In the genomic region with DNA sequence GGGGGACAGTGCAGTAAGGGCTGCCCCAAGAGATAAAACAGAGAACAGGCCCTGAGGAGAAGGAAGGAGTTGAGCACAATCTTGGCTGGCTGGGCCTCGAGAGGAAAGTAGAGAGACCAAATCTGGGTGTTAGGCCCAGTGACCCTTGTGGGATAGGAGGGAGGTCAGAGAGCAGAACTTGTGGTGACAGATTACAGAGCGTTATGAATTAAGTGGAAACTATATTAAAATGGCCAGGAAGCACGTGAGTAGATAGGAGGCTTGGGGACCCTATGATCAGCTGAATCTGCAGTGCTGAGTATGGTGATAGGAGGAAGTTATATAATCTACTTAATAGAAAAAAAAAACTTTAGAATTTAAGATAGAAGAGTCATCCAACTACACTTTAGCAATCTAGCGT, we compare ENCODE assay signal across 1 cellular context.
TF ChIP-seq lines count a peak whose summit lies in the region.

No MANE protein-coding gene starts in this region.

TF ChIP-seq in K562, 482 proteins besides CTCF, POLR2A, EP300 and RAD21:
- TF ChIP-seq KDM1A (IDR thresholded peaks at IDR 0.05), result peak; percentile 40 to 71; a peak in 3 of 4 replicates
- peak; percentile 39 for TF ChIP-seq CBFA2T3 (IDR thresholded peaks at IDR 0.05)
- TF ChIP-seq, protein P1, sequence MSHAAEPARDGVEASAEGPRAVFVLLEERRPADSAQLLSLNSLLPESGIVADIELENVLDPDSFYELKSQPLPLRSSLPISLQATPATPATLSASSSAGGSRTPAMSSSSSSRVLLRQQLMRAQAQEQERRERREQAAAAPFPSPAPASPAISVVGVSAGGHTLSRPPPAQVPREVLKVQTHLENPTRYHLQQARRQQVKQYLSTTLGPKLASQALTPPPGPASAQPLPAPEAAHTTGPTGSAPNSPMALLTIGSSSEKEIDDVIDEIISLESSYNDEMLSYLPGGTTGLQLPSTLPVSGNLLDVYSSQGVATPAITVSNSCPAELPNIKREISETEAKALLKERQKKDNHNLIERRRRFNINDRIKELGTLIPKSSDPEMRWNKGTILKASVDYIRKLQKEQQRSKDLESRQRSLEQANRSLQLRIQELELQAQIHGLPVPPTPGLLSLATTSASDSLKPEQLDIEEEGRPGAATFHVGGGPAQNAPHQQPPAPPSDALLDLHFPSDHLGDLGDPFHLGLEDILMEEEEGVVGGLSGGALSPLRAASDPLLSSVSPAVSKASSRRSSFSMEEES (CRISPR knock-in tag; IDR thresholded peaks at IDR 0.05), result no peak
